9 cellular contexts compared by ENCODE assay signal in the genomic region with DNA sequence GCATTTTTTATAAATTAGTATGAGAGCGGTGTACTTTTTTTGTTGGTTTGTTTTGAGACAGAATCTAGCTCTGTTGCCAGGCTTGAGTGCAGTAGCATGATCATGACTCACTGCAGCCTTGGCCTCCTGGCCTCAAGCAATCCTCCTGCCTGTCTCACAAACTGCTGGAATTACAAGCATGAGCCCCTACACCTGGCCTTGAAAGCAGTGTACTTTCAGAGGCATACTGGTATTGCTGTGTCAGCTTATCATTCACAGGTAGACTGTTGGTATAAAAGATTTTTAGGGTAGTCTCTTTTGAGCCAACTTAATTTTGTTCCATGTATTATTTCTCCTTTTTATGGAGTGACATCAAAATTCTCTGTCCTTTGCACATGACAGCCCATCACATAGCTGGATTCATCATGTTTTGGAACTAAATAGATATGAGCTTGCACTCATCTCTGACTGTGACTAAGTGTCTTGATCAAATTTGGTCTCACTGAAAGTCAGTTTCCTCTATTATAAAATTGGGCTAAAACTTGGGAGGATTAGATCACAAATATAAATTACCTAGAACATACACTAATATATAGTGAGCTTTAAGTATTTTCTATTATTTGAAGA. TPM values are rescaled to one million over a fixed set of nuclear protein-coding genes. Genes with fewer than 3 reads are reported as not detected.
DNase-seq lines count a peak whose midpoint lies in the region; ATAC-seq and TF ChIP-seq lines count a peak whose summit lies in the region.
"Had no signal": no experiment of that assay in that cellular context is flagged by ENCODE, and none has a peak within 500 bp of the region (broad histone marks: within the 10 kb centered on the region; RNA-seq: fewer than 3 reads in every experiment).

No MANE protein-coding gene starts in this region.

- no peaks in the 10 kb centered on the region for H3K36me3 Mint-ChIP-seq in CD8-positive, alpha-beta memory T cell
- no peaks in the 10 kb centered on the region for H3K36me3 Mint-ChIP-seq in activated naive CD8-positive, alpha-beta T cell treated with anti-CD3 and anti-CD28 coated beads, Interleukin-2, amount 50 U/mL, for 24 hours (ENCODE audit: low read depth)
- no peaks in the 10 kb centered on the region for H3K36me3 Mint-ChIP-seq in CD4-positive, alpha-beta memory T cell
- H3K36me3 Mint-ChIP-seq: brain had no signal

- intact Hi-C loops in CD4-positive, alpha-beta memory T cell (cut with micrococcal nuclease), result no loop called here

- H3K27me3 Mint-ChIP-seq in CD8-positive, alpha-beta memory T cell, result no peaks in the 10 kb centered on the region
- peaks cover 5% of the 10 kb centered on the region for H3K27me3 Mint-ChIP-seq in activated naive CD8-positive, alpha-beta T cell treated with anti-CD3 and anti-CD28 coated beads, Interleukin-2, amount 50 U/mL, for 24 hours
- H3K27me3 Mint-ChIP-seq in CD4-positive, alpha-beta memory T cell, result no peaks in the 10 kb centered on the region
- H3K27me3 Mint-ChIP-seq: brain had no signal

- no peak for ATAC-seq in GM19395 (IDR thresholded peaks at IDR 0.05; ENCODE audit: unreplicated experiment)
- ATAC-seq in activated naive CD8-positive, alpha-beta T cell treated with anti-CD3 and anti-CD28 coated beads, Interleukin-2, amount 50 U/mL, for 24 hours, result no peak

- DNase-seq in ELR (ENCODE audit: low read depth) (peak; percentile 90), SW 1271 (lab: John Stamatoyannopoulos, UW) (peak; percentile 15 to 77), glomerular endothelial cell (ENCODE audit: extremely low read depth, low read depth, low spot score) (peak; percentile 64), retinal pigment epithelial cell (ENCODE audit: low read depth) (peak; percentile 95)
- no peak for DNase-seq in CD8-positive, alpha-beta memory T cell
- no peak for DNase-seq in activated naive CD8-positive, alpha-beta T cell treated with anti-CD3 and anti-CD28 coated beads, Interleukin-2, amount 50 U/mL, for 24 hours
- no peak for DNase-seq in CD4-positive, alpha-beta memory T cell

- no peaks in the 10 kb centered on the region for H3K36me3 ChIP-seq in CD8-positive, alpha-beta memory T cell (ENCODE audit: insufficient read depth, low read length)
- no peaks in the 10 kb centered on the region for H3K36me3 ChIP-seq in CD4-positive, alpha-beta memory T cell (ENCODE audit: insufficient read depth, low read length)

- H3K4me3 Mint-ChIP-seq in CD8-positive, alpha-beta memory T cell, result no peak overlapping the region
- H3K4me3 Mint-ChIP-seq in activated naive CD8-positive, alpha-beta T cell treated with anti-CD3 and anti-CD28 coated beads, Interleukin-2, amount 50 U/mL, for 24 hours, result no peak overlapping the region
- H3K4me3 Mint-ChIP-seq in CD4-positive, alpha-beta memory T cell, result no peak overlapping the region
- H3K4me3 Mint-ChIP-seq: brain had no signal

- no peak overlapping the region for H3K27ac ChIP-seq in CD8-positive, alpha-beta memory T cell (ENCODE audit: low read depth, low read length)
- H3K27ac ChIP-seq in CD4-positive, alpha-beta memory T cell (ENCODE audit: low read depth, low read length), result no peak overlapping the region

- no peaks in the 10 kb centered on the region for H3K4me1 Mint-ChIP-seq in CD8-positive, alpha-beta memory T cell
- no peaks in the 10 kb centered on the region for H3K4me1 Mint-ChIP-seq in activated naive CD8-positive, alpha-beta T cell treated with anti-CD3 and anti-CD28 coated beads, Interleukin-2, amount 50 U/mL, for 24 hours
- H3K4me1 Mint-ChIP-seq in CD4-positive, alpha-beta memory T cell, result no peaks in the 10 kb centered on the region

- H3K9me3 ChIP-seq in CD8-positive, alpha-beta memory T cell (ENCODE audit: low read length), result no peaks in the 10 kb centered on the region
- no peaks in the 10 kb centered on the region for H3K9me3 ChIP-seq in CD4-positive, alpha-beta memory T cell (ENCODE audit: control insufficient read depth in 1 of 2, low read length in 2 of 2)

- no peak overlapping the region for H3K27ac Mint-ChIP-seq in CD8-positive, alpha-beta memory T cell
- H3K27ac Mint-ChIP-seq in activated naive CD8-positive, alpha-beta T cell treated with anti-CD3 and anti-CD28 coated beads, Interleukin-2, amount 50 U/mL, for 24 hours, result no peak overlapping the region
- H3K27ac Mint-ChIP-seq in CD4-positive, alpha-beta memory T cell, result no peak overlapping the region

- peaks cover 6 to 18% (median 10%) of the 10 kb centered on the region in 5 donors for H3K9me3 Mint-ChIP-seq in CD8-positive, alpha-beta memory T cell
- no peaks in the 10 kb centered on the region for H3K9me3 Mint-ChIP-seq in activated naive CD8-positive, alpha-beta T cell treated with anti-CD3 and anti-CD28 coated beads, Interleukin-2, amount 50 U/mL, for 24 hours
- H3K9me3 Mint-ChIP-seq in CD4-positive, alpha-beta memory T cell, result peaks cover 0 to 16% (median 4%) of the 10 kb centered on the region in 8 donors

- no peak overlapping the region for H3K4me3 ChIP-seq in retinal pigment epithelial cell (ENCODE audit: low read length)
- H3K4me3 ChIP-seq in CD8-positive, alpha-beta memory T cell (ENCODE audit: low read length), result no peak overlapping the region
- H3K4me3 ChIP-seq in CD4-positive, alpha-beta memory T cell (ENCODE audit: low read length in 2 of 2), result no peak overlapping the region

- no peaks in the 10 kb centered on the region for H3K27me3 ChIP-seq in CD8-positive, alpha-beta memory T cell (ENCODE audit: insufficient read depth, low read length, poor library complexity, severe bottlenecking)
- H3K27me3 ChIP-seq in CD4-positive, alpha-beta memory T cell (ENCODE audit: insufficient read depth, low read length), result no peaks in the 10 kb centered on the region

- CTCF ChIA-PET in CD8-positive, alpha-beta memory T cell (lab: Charles Lee), result no interaction called here
- CTCF ChIA-PET in CD4-positive, alpha-beta memory T cell (lab: Charles Lee; ENCODE audit: partially characterized antibody), result no interaction called here

- POLR2A ChIA-PET in CD8-positive, alpha-beta memory T cell (lab: Charles Lee), result no interaction called here
- POLR2A ChIA-PET in CD4-positive, alpha-beta memory T cell (lab: Charles Lee; ENCODE audit: partially characterized antibody), result no interaction called here

- TF ChIP-seq CTCF in retinal pigment epithelial cell (conservative IDR thresholded peaks at IDR 0.05; ENCODE audit: low read depth, low read length), result no peak

- H3K4me1 ChIP-seq in CD8-positive, alpha-beta memory T cell (ENCODE audit: insufficient read depth, low read length), result no peaks in the 10 kb centered on the region
- no peaks in the 10 kb centered on the region for H3K4me1 ChIP-seq in CD4-positive, alpha-beta memory T cell (ENCODE audit: insufficient read depth, low read length)

RNA-seq across cellular contexts. Expression of gene GNAT3, which starts 12.4 kb away (rescaled TPM):
- not detected in 2 replicates for total RNA-seq in glomerular endothelial cell
- total RNA-seq in CD8-positive, alpha-beta memory T cell, result not detected
- polyA plus RNA-seq in CD8-positive, alpha-beta memory T cell, result not detected
- not detected for total RNA-seq in CD4-positive, alpha-beta memory T cell
- not detected for polyA plus RNA-seq in CD4-positive, alpha-beta memory T cell

Comparison
In these comparisons a context has a peak if more than half of its experiments do, and no peak if none do; other contexts are left out.
1. DNase-seq: peak in ELR (single experiment), SW 1271 (2 of 2), glomerular endothelial cell (single experiment) and retinal pigment epithelial cell (single experiment); none in CD8-positive, alpha-beta memory T cell (0 of 5), activated naive CD8-positive, alpha-beta T cell treated with anti-CD3 and anti-CD28 coated beads, Interleukin-2, amount 50 U/mL, for 24 hours (single experiment) and CD4-positive, alpha-beta memory T cell (0 of 5).